Comparison of ENCODE assay signal across 28 cellular contexts in the genomic region with DNA sequence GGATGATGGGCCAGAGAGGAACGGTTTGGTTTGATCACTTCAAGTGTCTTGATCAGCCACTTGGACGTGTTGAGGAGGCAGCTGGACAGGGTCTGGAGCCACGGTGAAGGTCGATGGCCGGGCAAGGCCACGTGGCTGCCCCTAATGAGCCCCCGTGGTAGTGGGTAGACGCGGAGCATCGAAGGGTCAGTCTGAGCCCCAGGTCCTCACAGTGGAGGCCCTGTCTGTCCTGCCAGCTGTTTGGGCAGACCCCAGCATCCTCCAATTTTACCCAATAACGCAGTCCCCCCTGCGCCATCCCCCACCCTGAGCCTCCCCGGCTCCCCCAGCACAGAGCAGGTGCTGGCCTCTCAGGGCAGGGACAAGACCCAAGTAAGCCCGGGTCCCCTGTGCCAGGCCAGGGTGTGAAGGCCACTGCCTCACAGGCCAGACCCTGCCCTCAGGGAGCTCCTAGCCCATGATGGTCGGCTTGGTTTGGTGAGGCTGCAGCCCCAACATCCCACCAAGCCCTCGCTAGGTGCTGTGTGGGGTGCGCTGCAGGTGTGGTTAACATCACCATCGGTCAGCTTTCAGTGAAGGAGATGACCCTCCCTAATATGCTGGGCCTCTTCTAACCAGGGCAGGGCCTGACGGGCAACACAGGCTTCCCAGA. TPM values are rescaled to one million over a fixed set of nuclear protein-coding genes. Genes with fewer than 3 reads are reported as not detected.
A peak's percentile ranks its signal among the peaks of the same experiment; 100 is the strongest.
DNase-seq lines count a peak whose midpoint lies in the region; ATAC-seq and TF ChIP-seq lines count a peak whose summit lies in the region.
"Had no signal": no experiment of that assay in that cellular context is flagged by ENCODE, and none has a peak within 500 bp of the region (broad histone marks: within the 10 kb centered on the region; RNA-seq: fewer than 3 reads in every experiment).

No MANE protein-coding gene starts in this region.

- no peak overlapping the region for H3K27ac Mint-ChIP-seq in progenitor cell of endocrine pancreas
- H3K27ac Mint-ChIP-seq: CD4-positive, CD25-positive, alpha-beta regulatory T cell had no signal

- no peaks in the 10 kb centered on the region for H3K79me1 ChIP-seq in neuronal stem cell (ENCODE audit: low read depth, low read length)

- no peak overlapping the region for H2AK5ac ChIP-seq in neuronal stem cell (ENCODE audit: low read depth, low read length)

- H3K4me1 ChIP-seq in heart right ventricle (no peaks in the 10 kb centered on the region), RWPE2 (ENCODE audit: insufficient read depth, poor library complexity, severe bottlenecking) (no peaks in the 10 kb centered on the region), neuronal stem cell (ENCODE audit: control insufficient read depth in 2 of 2, insufficient read depth in 1 of 2, low read depth in 1 of 2, low read length in 2 of 2) (no peaks in the 10 kb centered on the region)
- H3K4me1 ChIP-seq: A549 had no signal

- H3K27ac ChIP-seq in heart right ventricle (no peak overlapping the region), RWPE2 (ENCODE audit: poor library complexity, severe bottlenecking) (no peak overlapping the region), neuronal stem cell (replicated peaks; ENCODE audit: low read length) (no peak overlapping the region)
- H3K27ac ChIP-seq: A549, GM23248, HL-60, PC-9 had no signal

- no peak overlapping the region for H3K4me3 Mint-ChIP-seq in progenitor cell of endocrine pancreas (ENCODE audit: low read depth)
- H3K4me3 Mint-ChIP-seq: CD4-positive, CD25-positive, alpha-beta regulatory T cell had no signal

- no peaks in the 10 kb centered on the region for H3K4me1 Mint-ChIP-seq in progenitor cell of endocrine pancreas (ENCODE audit: low read depth)

- no peaks in the 10 kb centered on the region for H3K9me3 Mint-ChIP-seq in progenitor cell of endocrine pancreas (ENCODE audit: low read depth)
- H3K9me3 Mint-ChIP-seq: CD4-positive, CD25-positive, alpha-beta regulatory T cell had no signal

- WGBS in heart right ventricle, 2 donors: 89% methylated on average over 18 to 19 of the region's 19 CpGs
- no CpG with 5 or more reads among the region's 19 CpGs for WGBS in neuronal stem cell (ENCODE audit: extremely low coverage in 2 of 2, insufficient read length in 2 of 2, insufficient replicate concordance in 1 of 2), 2 donors

- no peak overlapping the region for H4K91ac ChIP-seq in neuronal stem cell (ENCODE audit: low read depth, low read length, poor library complexity)

- peak overlapping the region; percentile 59 for H3K14ac ChIP-seq in neuronal stem cell (ENCODE audit: low read length)

- H3K4ac ChIP-seq in neuronal stem cell (ENCODE audit: low read length): no peak overlapping the region

- H2AFZ ChIP-seq in neuronal stem cell (ENCODE audit: low read length): no peak overlapping the region
- H2AFZ ChIP-seq: GM23248, PC-9 had no signal

- no peak overlapping the region for H4K8ac ChIP-seq in neuronal stem cell (ENCODE audit: low read depth, low read length)

- H2BK12ac ChIP-seq in neuronal stem cell (ENCODE audit: low read length): no peak overlapping the region

- H3K4me3 ChIP-seq in heart right ventricle: no peak overlapping the region
- no peak overlapping the region for H3K4me3 ChIP-seq in RWPE2 (ENCODE audit: severe bottlenecking)
- no peak overlapping the region for H3K4me3 ChIP-seq in neuronal stem cell (ENCODE audit: low read length in 2 of 2)
- H3K4me3 ChIP-seq: A549, GM12878, GM23248, PC-9 had no signal

- H3K9ac ChIP-seq in neuronal stem cell (ENCODE audit: low read depth, low read length, poor library complexity): no peak overlapping the region
- H3K9ac ChIP-seq: GM23248 had no signal

- TF ChIP-seq CTCF in heart right ventricle (IDR thresholded peaks at IDR 0.05) (no peak), RWPE2 (IDR thresholded peaks at IDR 0.05; ENCODE audit: poor library complexity, severe bottlenecking) (no peak), progenitor cell of endocrine pancreas (IDR thresholded peaks at IDR 0.05; ENCODE audit: unreplicated experiment) (no peak)

- peaks cover 0 to 60% (median 40%) of the 10 kb centered on the region in 7 donors for H3K27me3 ChIP-seq in heart right ventricle
- no peaks in the 10 kb centered on the region for H3K27me3 ChIP-seq in RWPE2 (ENCODE audit: insufficient read depth, poor library complexity, severe bottlenecking)
- H3K27me3 ChIP-seq in neuronal stem cell (ENCODE audit: control insufficient read depth in 3 of 3, insufficient read depth in 3 of 3, low read depth in 1 of 3, low read length in 3 of 3): no peaks in the 10 kb centered on the region

- H2BK120ac ChIP-seq in neuronal stem cell (ENCODE audit: low read depth, low read length): no peak overlapping the region

- H3K27me3 Mint-ChIP-seq in progenitor cell of endocrine pancreas: peaks cover 3% of the 10 kb centered on the region

- H2BK15ac ChIP-seq in neuronal stem cell (ENCODE audit: low read length): no peak overlapping the region

- H3K36me3 Mint-ChIP-seq in progenitor cell of endocrine pancreas (ENCODE audit: insufficient read depth): no peaks in the 10 kb centered on the region
- H3K36me3 Mint-ChIP-seq: CD4-positive, CD25-positive, alpha-beta regulatory T cell had no signal

- H3K23ac ChIP-seq in neuronal stem cell (ENCODE audit: low read depth, low read length, poor library complexity): no peak overlapping the region

- H3K9me3 ChIP-seq in heart right ventricle (no peaks in the 10 kb centered on the region), RWPE2 (ENCODE audit: severe bottlenecking) (no peaks in the 10 kb centered on the region), neuronal stem cell (replicated peaks in 1 of 2; ENCODE audit: control insufficient read depth in 2 of 2, insufficient read depth in 1 of 2, low read depth in 1 of 2, low read length in 2 of 2) (no peaks in the 10 kb centered on the region)
- H3K9me3 ChIP-seq: A549 had no signal

- ATAC-seq in heart right ventricle (no peak), RWPE2 (ENCODE audit: low read depth) (no peak)
- ATAC-seq: GM12878 had no signal

- no peak overlapping the region for H3K18ac ChIP-seq in neuronal stem cell (ENCODE audit: low read length)

- H3K4me2 ChIP-seq in neuronal stem cell (ENCODE audit: insufficient read depth, low read length, poor library complexity, severe bottlenecking): no peak overlapping the region
- H3K4me2 ChIP-seq: A549, PC-9 had no signal

- DNase-seq in cardiac septum (ENCODE audit: low spot score) (peak; percentile 66), heart right ventricle (no peak), RWPE2 (ENCODE audit: low spot score) (peak; percentile 58), neuronal stem cell (ENCODE audit: low spot score) (no peak), NCI-H510A treated with DMSO at 0.1 percent for 48 hours (lab: John Stamatoyannopoulos, UW) (no peak), progenitor cell of endocrine pancreas (ENCODE audit: low spot score, unreplicated experiment) (no peak), DMS114 treated with DMSO at 0.1 percent for 48 hours (lab: John Stamatoyannopoulos, UW; ENCODE audit: unreplicated experiment) (no peak)
- DNase-seq: CD4-positive, CD25-positive, alpha-beta regulatory T cell; COR-L47; DMS 273 treated with DMSO at 0.1 percent for 48 hours; DND-41; HCEC 1CT; KBM-7; NCI-H1092 treated with DMSO at 0.1 percent for 48 hours; NCI-H1436 treated with DMSO at 0.1 percent for 48 hours; NCI-H1930; NCI-H2227 treated with DMSO at 0.1 percent for 48 hours; NCI-H510A; NCI-H748 treated with DMSO at 0.1 percent for 48 hours; PC-9; RPMI8226; SIG-M5 had no signal

- no peaks in the 10 kb centered on the region for H3K36me3 ChIP-seq in heart right ventricle
- no peaks in the 10 kb centered on the region for H3K36me3 ChIP-seq in RWPE2 (ENCODE audit: low read depth)
- H3K36me3 ChIP-seq in neuronal stem cell (replicated peaks in 1 of 2; ENCODE audit: control insufficient read depth in 2 of 2, insufficient read depth in 2 of 2, low read length in 2 of 2): no peaks in the 10 kb centered on the region

- intact Hi-C loops in cardiac septum (cut with DNase I) (no loop called here), heart right ventricle (cut with DNase I) (no loop called here)

- no peak overlapping the region for H2BK5ac ChIP-seq in neuronal stem cell (ENCODE audit: low read length)

RNA-seq across cellular contexts. Expression of gene NKX1-1, which starts 40.4 kb away (rescaled TPM):
- total RNA-seq in cardiac septum: not detected
- not detected for total RNA-seq in heart right ventricle
- not detected for polyA plus RNA-seq in heart right ventricle
- polyA plus RNA-seq in neuronal stem cell (2013, experiment 1 of 2): not detected
- not detected for polyA plus RNA-seq in neuronal stem cell (2013, experiment 2 of 2)
- not detected in 2 replicates for total RNA-seq in progenitor cell of endocrine pancreas
- total RNA-seq: CD4-positive, CD25-positive, alpha-beta regulatory T cell; GM12878; GM23248; HT-29; PC-9 had no signal
- polyA plus RNA-seq: A549; BJ; CD4-positive, CD25-positive, alpha-beta regulatory T cell; GM12878; GM23248 had no signal

Comparison
In these comparisons a context has a peak if more than half of its experiments do, and no peak if none do; other contexts are left out.
1. DNase-seq: peak in cardiac septum (single experiment) and RWPE2 (single experiment); none in heart right ventricle (0 of 2), neuronal stem cell (single experiment), NCI-H510A treated with DMSO at 0.1 percent for 48 hours (single experiment), progenitor cell of endocrine pancreas (single experiment) and DMS114 treated with DMSO at 0.1 percent for 48 hours (single experiment).